Comparison of ENCODE assay signal across 19 cellular contexts in genomic region chr3:135448520-135448919, GRCh38.
"Had no signal": no experiment of that assay in that cellular context is flagged by ENCODE, and none has a peak within 500 bp of the region (broad histone marks: within the 10 kb centered on the region; RNA-seq: fewer than 3 reads in every experiment).

No MANE protein-coding gene starts in this region.

- H3K4me1 Mint-ChIP-seq: nephron; stimulated activated effector memory CD8-positive, alpha-beta T cell treated with anti-CD3 and anti-CD28 coated beads, Interleukin-12 subunit alpha, Interleukin-12 subunit beta, amount 100 ng/mL, for 72 hours had no signal

- H3K4me3 Mint-ChIP-seq: naive B cell; nephron; stimulated activated effector memory CD8-positive, alpha-beta T cell treated with anti-CD3 and anti-CD28 coated beads, Interleukin-12 subunit alpha, Interleukin-12 subunit beta, amount 100 ng/mL, for 72 hours had no signal

- H3K9me3 ChIP-seq: gastrocnemius medialis, heart right ventricle, neutrophil, psoas muscle, right lobe of liver, stomach, thoracic aorta, transverse colon had no signal

- H3K9me3 Mint-ChIP-seq: nephron had no signal

- H3K27me3 ChIP-seq: gastrocnemius medialis, neutrophil, right lobe of liver, stomach, transverse colon had no signal

- H3K4me3 ChIP-seq: gastrocnemius medialis, heart right ventricle, psoas muscle, right lobe of liver, stomach, thoracic aorta, transverse colon had no signal

- H3K27ac Mint-ChIP-seq: naive B cell; nephron; stimulated activated effector memory CD8-positive, alpha-beta T cell treated with anti-CD3 and anti-CD28 coated beads, Interleukin-12 subunit alpha, Interleukin-12 subunit beta, amount 100 ng/mL, for 72 hours had no signal

- DNase-seq: effector memory CD4-positive, alpha-beta T cell; gastrocnemius medialis; heart right ventricle; hypothalamus; kidney glomerular epithelial cell; mesendoderm; naive B cell; psoas muscle; retina; right lobe of liver; stimulated activated CD4-positive, alpha-beta T cell treated with anti-CD3 and anti-CD28 coated beads, Interleukin-4, amount 100 ng/mL, for 1 hour; stimulated activated CD8-positive, alpha-beta memory T cell treated with anti-CD3 and anti-CD28 coated beads, Interleukin-4, amount 100 ng/mL, for 48 hours; stomach; substantia nigra; transverse colon had no signal

- H3K27ac ChIP-seq: gastrocnemius medialis, heart right ventricle, neutrophil, psoas muscle, right lobe of liver, stomach, thoracic aorta, transverse colon had no signal

- H3K36me3 ChIP-seq: gastrocnemius medialis, heart right ventricle, neutrophil, right lobe of liver, stomach, thoracic aorta, transverse colon had no signal

- H3K27me3 Mint-ChIP-seq: naive B cell had no signal

- H3K36me3 Mint-ChIP-seq: naive B cell; stimulated activated effector memory CD8-positive, alpha-beta T cell treated with anti-CD3 and anti-CD28 coated beads, Interleukin-12 subunit alpha, Interleukin-12 subunit beta, amount 100 ng/mL, for 72 hours had no signal

- H3K4me1 ChIP-seq: gastrocnemius medialis, heart right ventricle, psoas muscle, right lobe of liver, stomach, transverse colon had no signal
